Comparison of ENCODE assay signal across 8 cellular contexts in the genomic region with DNA sequence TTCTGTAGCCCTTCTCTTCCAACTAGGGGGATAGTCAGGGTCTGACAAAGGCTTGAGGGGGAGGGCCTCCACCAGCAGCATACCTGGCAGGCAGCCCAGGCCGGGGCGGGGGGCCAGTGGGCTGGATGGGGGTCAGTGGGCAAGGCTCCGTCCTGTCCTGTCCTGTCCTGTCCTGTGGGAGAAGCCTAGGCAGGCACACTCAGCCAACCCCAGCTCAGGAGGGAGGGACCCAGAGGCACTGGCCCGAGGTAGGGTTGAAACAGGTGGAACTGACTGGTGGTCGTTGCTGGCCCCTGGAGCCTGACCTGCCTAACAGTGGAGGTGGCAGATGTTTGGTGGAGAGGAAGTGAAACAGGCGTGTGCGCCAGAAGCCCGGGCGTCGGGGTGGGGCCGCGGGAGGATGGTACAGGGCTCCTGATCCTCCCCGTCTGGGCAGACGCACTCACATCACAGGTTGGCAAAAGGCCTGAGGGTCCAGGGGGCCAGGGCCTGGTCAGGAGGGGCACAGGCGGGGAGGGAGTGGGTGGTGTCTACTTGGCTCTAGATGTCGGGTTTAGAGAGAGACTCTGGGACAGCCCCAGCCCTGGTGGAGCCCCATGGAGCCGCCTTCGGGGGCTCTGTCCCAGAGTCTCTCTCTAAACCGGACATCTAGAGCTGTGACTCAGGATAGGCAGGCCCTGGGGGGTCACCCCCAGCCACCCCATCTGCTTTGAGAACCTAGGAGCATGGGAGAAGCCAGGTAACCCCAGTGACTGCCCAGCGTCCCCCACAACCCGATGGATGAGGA. TPM values are rescaled to one million over a fixed set of nuclear protein-coding genes. Genes with fewer than 3 reads are reported as not detected.
DNase-seq lines count a peak whose midpoint lies in the region; ATAC-seq and TF ChIP-seq lines count a peak whose summit lies in the region.

No MANE protein-coding gene starts in this region.

- no peaks in the 10 kb centered on the region for H3K9me3 Mint-ChIP-seq in activated CD4-positive, alpha-beta memory T cell treated with anti-CD3 and anti-CD28 coated beads for 36 hours
- H3K9me3 Mint-ChIP-seq in naive thymus-derived CD8-positive, alpha-beta T cell = no peaks in the 10 kb centered on the region

- no peaks in the 10 kb centered on the region for H3K36me3 Mint-ChIP-seq in activated CD4-positive, alpha-beta memory T cell treated with anti-CD3 and anti-CD28 coated beads for 36 hours
- no peaks in the 10 kb centered on the region for H3K36me3 Mint-ChIP-seq in naive thymus-derived CD8-positive, alpha-beta T cell

- H3K4me3 Mint-ChIP-seq in activated CD4-positive, alpha-beta memory T cell treated with anti-CD3 and anti-CD28 coated beads for 36 hours = peak overlapping the region; percentile 42
- peak overlapping the region in 6 of 10 donors; percentile 3 to 76 (median 34) for H3K4me3 Mint-ChIP-seq in naive thymus-derived CD8-positive, alpha-beta T cell

- H3K27ac Mint-ChIP-seq in activated CD4-positive, alpha-beta memory T cell treated with anti-CD3 and anti-CD28 coated beads for 36 hours = no peak overlapping the region
- peak overlapping the region in 3 of 10 donors; percentile 17 to 74 (median 63) for H3K27ac Mint-ChIP-seq in naive thymus-derived CD8-positive, alpha-beta T cell

- DNase-seq in activated gamma-delta T cell treated with Interleukin-2 at 50 U/mL for 16 hours (peak; percentile 25), activated gamma-delta T cell (lab: John Stamatoyannopoulos, UW) (no peak), HEK293T (ENCODE audit: extremely low spot score) (no peak), HPDE6-E6E7 (ENCODE audit: extremely low spot score) (no peak), GM03348 (ENCODE audit: low spot score) (no peak)
- DNase-seq in activated CD4-positive, alpha-beta memory T cell treated with anti-CD3 and anti-CD28 coated beads for 36 hours = peak; percentile 50
- peak in 1 of 10 donors; percentile 50 for DNase-seq in naive thymus-derived CD8-positive, alpha-beta T cell

- CTCF ChIA-PET in activated CD4-positive, alpha-beta memory T cell treated with anti-CD3 and anti-CD28 coated beads for 36 hours (lab: Charles Lee) = interaction anchor here (1.2 kb wide), 1 partner anchor 24 kb away, joined by 7 read pairs; no protein-coding TSS in a partner anchor
- CTCF ChIA-PET in HEK293T (lab: Yijun Ruan, JAX) = interaction anchor here (0.8 kb wide), 1 partner anchor 24 kb away, joined by 3 read pairs; no protein-coding TSS in a partner anchor

- H3K27me3 Mint-ChIP-seq in activated CD4-positive, alpha-beta memory T cell treated with anti-CD3 and anti-CD28 coated beads for 36 hours = no peaks in the 10 kb centered on the region
- peaks cover 0 to 2% (median 0%) of the 10 kb centered on the region in 5 donors for H3K27me3 Mint-ChIP-seq in naive thymus-derived CD8-positive, alpha-beta T cell

- H3K4me1 Mint-ChIP-seq in activated CD4-positive, alpha-beta memory T cell treated with anti-CD3 and anti-CD28 coated beads for 36 hours (ENCODE audit: low read depth) = peaks cover 25% of the 10 kb centered on the region
- H3K4me1 Mint-ChIP-seq in naive thymus-derived CD8-positive, alpha-beta T cell = peaks cover 6 to 57% (median 26%) of the 10 kb centered on the region in 4 donors

- POLR2A ChIA-PET in activated CD4-positive, alpha-beta memory T cell treated with anti-CD3 and anti-CD28 coated beads for 36 hours (lab: Charles Lee) = no interaction called here
- POLR2A ChIA-PET in naive thymus-derived CD8-positive, alpha-beta T cell (lab: Charles Lee) = no interaction called here
- POLR2A ChIA-PET in HEK293T (lab: Yijun Ruan, JAX) = no interaction called here

- ATAC-seq in HG03108 (IDR thresholded peaks at IDR 0.05; ENCODE audit: unreplicated experiment) = peak; percentile 56
- peak in 1 of 2 donors; percentile 56 for ATAC-seq in naive thymus-derived CD8-positive, alpha-beta T cell

- intact Hi-C loops in activated CD4-positive, alpha-beta memory T cell treated with anti-CD3 and anti-CD28 coated beads for 36 hours (cut with micrococcal nuclease) = no loop called here

TF ChIP-seq in HEK293T, 16 proteins besides CTCF, POLR2A, EP300 and RAD21:
- TF ChIP-seq SP1 (IDR thresholded peaks at IDR 0.05) = no peak
- TF ChIP-seq FOXM1 (IDR thresholded peaks at IDR 0.05; ENCODE audit: borderline replicate concordance) = no peak
- no peak for TF ChIP-seq HDGF (IDR thresholded peaks at IDR 0.05; ENCODE audit: borderline replicate concordance)
- no peak for TF ChIP-seq CTBP1 (IDR thresholded peaks at IDR 0.05; ENCODE audit: borderline replicate concordance)
- TF ChIP-seq NFRKB (IDR thresholded peaks at IDR 0.05) = no peak
- TF ChIP-seq, protein P1, sequence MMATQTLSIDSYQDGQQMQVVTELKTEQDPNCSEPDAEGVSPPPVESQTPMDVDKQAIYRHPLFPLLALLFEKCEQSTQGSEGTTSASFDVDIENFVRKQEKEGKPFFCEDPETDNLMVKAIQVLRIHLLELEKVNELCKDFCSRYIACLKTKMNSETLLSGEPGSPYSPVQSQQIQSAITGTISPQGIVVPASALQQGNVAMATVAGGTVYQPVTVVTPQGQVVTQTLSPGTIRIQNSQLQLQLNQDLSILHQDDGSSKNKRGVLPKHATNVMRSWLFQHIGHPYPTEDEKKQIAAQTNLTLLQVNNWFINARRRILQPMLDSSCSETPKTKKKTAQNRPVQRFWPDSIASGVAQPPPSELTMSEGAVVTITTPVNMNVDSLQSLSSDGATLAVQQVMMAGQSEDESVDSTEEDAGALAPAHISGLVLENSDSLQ (IDR thresholded peaks at IDR 0.05) = no peak
- TF ChIP-seq LEF1 (IDR thresholded peaks at IDR 0.05; ENCODE audit: borderline replicate concordance) = no peak
- no peak for TF ChIP-seq ELF4 (IDR thresholded peaks at IDR 0.05)
- no peak for TF ChIP-seq FOXK2 (IDR thresholded peaks at IDR 0.05)
TF ChIP-seq in HEK293T: peak in this region for 0.

RNA-seq across cellular contexts. Expression of a gene that starts 32.5 kb away (rescaled TPM):
- total RNA-seq in activated CD4-positive, alpha-beta memory T cell treated with anti-CD3 and anti-CD28 coated beads for 36 hours = 10 to 100 TPM; 50.4 to 52.0 TPM
- total RNA-seq in naive thymus-derived CD8-positive, alpha-beta T cell = 1 to 10 TPM; 5.9 to 7.6 TPM
- 1 to 10 TPM; 2.8 to 4.1 (median 3.4) TPM for polyA plus RNA-seq in naive thymus-derived CD8-positive, alpha-beta T cell

RNA-seq across cellular contexts. Expression of a gene that starts 50.3 kb away (rescaled TPM):
- under 1 TPM; 0.24 to 0.36 TPM for total RNA-seq in activated CD4-positive, alpha-beta memory T cell treated with anti-CD3 and anti-CD28 coated beads for 36 hours
- 1 to 10 TPM in 1 of 2 experiments, under 1 TPM in 1; 0.82 to 1.2 TPM for total RNA-seq in naive thymus-derived CD8-positive, alpha-beta T cell
- polyA plus RNA-seq in naive thymus-derived CD8-positive, alpha-beta T cell = under 1 TPM; 0.19 to 0.66 (median 0.37) TPM

Comparison
In these comparisons a context has a peak if more than half of its experiments do, and no peak if none do; other contexts are left out.
1. DNase-seq: peak in activated gamma-delta T cell treated with Interleukin-2 at 50 U/mL for 16 hours (single experiment) and activated CD4-positive, alpha-beta memory T cell treated with anti-CD3 and anti-CD28 coated beads for 36 hours (single experiment); none in activated gamma-delta T cell (single experiment), HEK293T (single experiment), HPDE6-E6E7 (single experiment) and GM03348 (single experiment).
2. RNA of a gene that starts 32.5 kb away (total RNA-seq): 50.4 to 52.0 TPM in activated CD4-positive, alpha-beta memory T cell treated with anti-CD3 and anti-CD28 coated beads for 36 hours; 5.9 to 7.6 TPM in naive thymus-derived CD8-positive, alpha-beta T cell; every median in the first group is over 4 times any median in the second.